In genomic region chr5:132457371-132458225, GRCh38 we compare ENCODE assay signal across 7 cellular contexts. TPM values are rescaled to one million over a fixed set of nuclear protein-coding genes. Genes with fewer than 3 reads are reported as not detected.
DNase-seq lines count a peak whose midpoint lies in the region; ATAC-seq, FAIRE-seq and TF ChIP-seq lines count a peak whose summit lies in the region.

No MANE protein-coding gene starts in this region.

- peak overlapping the region; percentile 52; the same call in 1 of the 2 replicates for H3K9ac ChIP-seq in GM12878 (ENCODE audit: control insufficient read depth, insufficient read depth, low read length)

- peak; percentile 69 for DNase-seq in NCI-H460 (ENCODE audit: extremely low read depth, low read depth)
- no peak for DNase-seq in GM12878 (ENCODE audit: low read depth, low spot score)
- peak in 2 of 3 donors; percentile 46 to 76 for DNase-seq in mucosa of descending colon
- no peak for DNase-seq in DMS 273 (lab: John Stamatoyannopoulos, UW; ENCODE audit: unreplicated experiment)
- DNase-seq in COLO829 (ENCODE audit: low spot score), result no peak
- DNase-seq in activated CD4-positive, CD25-positive, alpha-beta regulatory T cell (lab: John Stamatoyannopoulos, UW), result no peak

- H3K4me1 ChIP-seq in GM12878 (ENCODE audit: control insufficient read depth, insufficient read depth, low read length) (peaks cover 63% of the 10 kb centered on the region), mucosa of descending colon (ENCODE audit: low read depth) (peaks cover 51% of the 10 kb centered on the region)

- TF ChIP-seq POLR2A in GM12878 (IDR thresholded peaks at IDR 0.05; ENCODE audit: low read depth, low read length), result no peak

- CTCF ChIA-PET in GM12878 (lab: Yijun Ruan, JAX), result interaction anchor here (1.0 to 7.4 kb wide), 15 partner anchors 9 to 72 kb away, joined by 3 to 89 read pairs (median 6); partner anchors contain the start of gene IRF1

- RAD21 ChIA-PET in GM12878 (lab: Charles Lee; ENCODE audit: unreplicated experiment), result interaction anchor here (0.6 to 7.9 kb wide), 14 partner anchors 9 to 268 kb away, joined by 3 to 192 read pairs (median 22); partner anchors contain the start of gene IRF1

- 27% methylated on average over 2 of the region's 2 CpGs for WGBS in GM12878 (ENCODE audit: insufficient coverage, insufficient replicate concordance, low lambda C conversion rate, missing lambda C conversion rate)

- ATAC-seq in GM21390 (IDR thresholded peaks at IDR 0.05; ENCODE audit: unreplicated experiment) (peak; percentile 8), GM12878 (peak; percentile 5), mucosa of descending colon (peak; percentile 43)

- POLR2A ChIA-PET in GM12878 (lab: Charles Lee), result interaction anchor here (1.0 to 8.2 kb wide), 16 partner anchors 8 to 47 kb away, joined by 3 to 128 read pairs (median 15); partner anchors contain the start of gene IRF1

- no peak overlapping the region for H2AFZ ChIP-seq in GM12878 (ENCODE audit: control insufficient read depth, low read depth, low read length)

- intact Hi-C loops in GM12878 (cut with micrococcal nuclease; ENCODE audit: unreplicated experiment) (loop anchor here (1.0 to 5.0 kb wide), 2 partner anchors 9 to 40 kb away; no protein-coding TSS in a partner anchor), mucosa of descending colon (cut with DNase I, micrococcal nuclease) (no loop called here)

- no peak overlapping the region for H3K4me3 ChIP-seq in GM12878
- H3K4me3 ChIP-seq in mucosa of descending colon, result no peak overlapping the region

- H3K27me3 ChIP-seq in GM12878 (replicated peaks in 1 of 2; ENCODE audit: control insufficient read depth in 2 of 2, insufficient read depth in 2 of 2, low read length in 1 of 2), result no peaks in the 10 kb centered on the region

- peak overlapping the region; percentile 3; the same call in 1 of the 2 replicates for H3K4me2 ChIP-seq in GM12878 (ENCODE audit: control insufficient read depth, insufficient read depth)

- peaks cover 10 to 15% of the 10 kb centered on the region in 2 experiments; a peak in 3 of 4 replicates for H3K36me3 ChIP-seq in GM12878 (ENCODE audit: control insufficient read depth in 2 of 2, insufficient read depth in 2 of 2, low read length in 1 of 2)
- no peaks in the 10 kb centered on the region for H3K36me3 ChIP-seq in mucosa of descending colon (ENCODE audit: low read depth)

- peak overlapping the region; percentile 89 for H3K27ac ChIP-seq in GM12878 (ENCODE audit: control insufficient read depth, insufficient read depth)

- no peak for FAIRE-seq in GM12878 (lab: Jason Lieb, UNC)

- no TSS peak for BruUV-seq in GM12878 (replicated peaks; lab: Mats Ljungman, UMichigan)

- H3K9me3 ChIP-seq in GM12878 (replicated peaks; ENCODE audit: control insufficient read depth, insufficient read depth, low read length), result no peaks in the 10 kb centered on the region
- H3K9me3 ChIP-seq in mucosa of descending colon, result no peaks in the 10 kb centered on the region

- H4K20me1 ChIP-seq in GM12878 (ENCODE audit: control insufficient read depth, insufficient read depth), result no peaks in the 10 kb centered on the region

- SMC1A ChIA-PET in GM12878 (lab: Charles Lee; ENCODE audit: uncharacterized antibody, unreplicated experiment), result interaction anchor here (0.7 to 8.0 kb wide), 20 partner anchors 8 to 275 kb away, joined by 3 to 201 read pairs (median 8); partner anchors contain the start of gene IRF1

- in situ Hi-C loops in GM12878 (cut with MboI), result no loop called here

- no peak for TF ChIP-seq EP300 in GM12878 (IDR thresholded peaks at IDR 0.05; ENCODE audit: borderline replicate concordance in 1 of 2, control insufficient read depth in 1 of 2, low read depth in 2 of 2, low read length in 2 of 2)

- H3K79me2 ChIP-seq in GM12878 (ENCODE audit: control insufficient read depth, insufficient read depth, low read length), result peaks cover 13% of the 10 kb centered on the region

- TF ChIP-seq RAD21 in GM12878 (IDR thresholded peaks at IDR 0.05; ENCODE audit: insufficient read depth, low read depth, low read length), result no peak

- no peak for TF ChIP-seq CTCF in GM12878 (IDR thresholded peaks at IDR 0.05 in 2 of 3, conservative IDR thresholded peaks at IDR 0.05 in 1 of 3; ENCODE audit: control insufficient read depth in 2 of 3, extremely low read depth in 1 of 3, insufficient read depth in 1 of 3, low read depth in 3 of 3, low read length in 3 of 3)
- no peak for TF ChIP-seq CTCF in mucosa of descending colon (IDR thresholded peaks at IDR 0.05)

TF ChIP-seq in GM12878, 131 proteins besides CTCF, POLR2A, EP300 and RAD21 (continues in another document):
- TF ChIP-seq IKZF1 (conservative IDR thresholded peaks at IDR 0.05), result no peak
- TF ChIP-seq ASH2L (IDR thresholded peaks at IDR 0.05; ENCODE audit: borderline replicate concordance, low read depth), result no peak
- TF ChIP-seq POU2F2 (IDR thresholded peaks at IDR 0.05; ENCODE audit: borderline replicate concordance, low read depth, low read length), result no peak
- TF ChIP-seq REST (IDR thresholded peaks at IDR 0.05; ENCODE audit: low read depth, low read length), result no peak
- no peak for TF ChIP-seq ZBED1 (IDR thresholded peaks at IDR 0.05; ENCODE audit: borderline replicate concordance)
- TF ChIP-seq MXI1 (IDR thresholded peaks at IDR 0.05; ENCODE audit: low read depth, low read length), result no peak
- no peak for TF ChIP-seq ZBTB4 (CRISPR knock-in tag; IDR thresholded peaks at IDR 0.05)
- TF ChIP-seq SMARCA5 (IDR thresholded peaks at IDR 0.05), result no peak

RNA-seq across cellular contexts. Expression of gene IRF1, which starts 33.0 kb away (rescaled TPM):
- total RNA-seq in NCI-H460 (2014; rRNA removed; shearing (Covaris generic)), result 11.7 and 12.1 TPM in 2 replicates
- 4.5 and 5.6 TPM in 2 replicates for polyA plus RNA-seq in NCI-H460 (2014; cell fraction: nucleus; rRNA removed)
- 216 and 219 TPM in 2 replicates for total RNA-seq in GM12878 (2013; cell fraction: nucleolus; rRNA removed)
- total RNA-seq in GM12878 (2014; rRNA removed) (29.9 and 30.5 TPM in 2 replicates), GM12878 (2014; rRNA removed; fragmentation: Illumina TruSeq; extraction: Trizol) (41.9 and 45.3 TPM in 2 replicates), GM12878 (2021) (68.0 and 74.1 TPM in 2 replicates), mucosa of descending colon (100 to 1,000 TPM in 2 of 3 donors, 10 to 100 TPM in 1; 89.4 to 172 (median 143) TPM)
- polyA plus RNA-seq in GM12878 (2011; ENCODE audit: low read depth), result 19.0 TPM
- polyA plus RNA-seq in GM12878 (2011; rRNA removed) (37.5 and 50.7 TPM in 2 replicates), GM12878 (2014; fragmentation: Illumina TruSeq; extraction: Trizol) (45.9 and 48.6 TPM in 2 replicates), GM12878 (2014; fragmentation: Nextera tagmentation; extraction: Ambion mirVana) (10 to 100 TPM in 1 of 2 experiments, 1 to 10 TPM in 1; 6.9 to 14.0 TPM), GM12878 (2014; rRNA removed) (55.9 and 56.1 TPM in 2 replicates), GM12878 (2016; fragmentation: Nextera tagmentation; extraction: Ambion mirVana) (10 to 100 TPM; 62.1 to 65.0 TPM)
- polyA plus RNA-seq in GM12878 (2011; cell fraction: cytosol; rRNA removed), result 60.7 and 77.3 TPM in 2 replicates
- polyA plus RNA-seq in GM12878 (2011; cell fraction: nucleus; rRNA removed), result 156 and 160 TPM in 2 replicates
- 32.8 and 47.6 TPM in 2 replicates for polyA plus RNA-seq in GM12878 (2012)
- 171 and 202 TPM in 2 replicates for polyA minus RNA-seq in GM12878 (2011; rRNA and poly(A)+ RNA removed)
- polyA minus RNA-seq in GM12878 (2011; cell fraction: cytosol; rRNA and poly(A)+ RNA removed), result 47.0 and 51.0 TPM in 2 replicates
- polyA minus RNA-seq in GM12878 (2011; cell fraction: nucleus; rRNA and poly(A)+ RNA removed), result 234 and 331 TPM in 2 replicates

Comparison
In these comparisons a context has a peak if more than half of its experiments do, and no peak if none do; other contexts are left out.
1. DNase-seq: peak in NCI-H460 (single experiment) and mucosa of descending colon (2 of 3); none in GM12878 (single experiment), DMS 273 (single experiment), COLO829 (single experiment) and activated CD4-positive, CD25-positive, alpha-beta regulatory T cell (0 of 4).
2. Peak in every context shown above with its lines, with median percentiles within 50 percentile points of each other: ATAC-seq.